ENCODE assay signal across 20 cellular contexts in the genomic region with DNA sequence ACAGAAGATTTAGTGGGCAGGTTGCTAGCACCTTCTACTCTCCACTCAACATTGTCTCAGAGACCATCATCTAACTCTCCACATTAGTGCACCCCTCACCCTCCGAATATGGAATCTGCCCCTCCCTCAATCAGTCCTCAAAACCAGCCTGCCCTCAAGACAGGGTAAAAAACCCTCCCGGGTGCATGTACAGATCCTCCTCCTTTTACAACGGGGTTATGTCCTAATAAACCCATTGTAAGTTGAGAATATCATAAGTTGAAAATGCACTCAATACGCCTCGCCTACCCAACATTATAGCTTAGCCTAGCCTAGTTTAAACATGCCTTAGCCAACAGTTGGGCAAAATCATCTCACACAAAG.
"Had no signal": no experiment of that assay in that cellular context is flagged by ENCODE, and none has a peak within 500 bp of the region (broad histone marks: within the 10 kb centered on the region; RNA-seq: fewer than 3 reads in every experiment).

No MANE protein-coding gene starts in this region.

- H3K4me3 Mint-ChIP-seq: activated B cell treated with CpG ODN at 0.5 μM for 24 hours; activated CD4-positive, alpha-beta T cell treated with anti-CD3 and anti-CD28 coated beads, Interleukin-2, amount 10 ng/mL, durations not matched to agents 24 days and 14 days; activated CD8-positive, alpha-beta T cell treated with anti-CD3 and anti-CD28 coated beads, Interleukin-2, amount 10 ng/mL, durations not matched to agents 7 days and 5 days; activated naive CD8-positive, alpha-beta T cell; brain; memory B cell; natural killer cell treated with Interleukin-12 subunit alpha and Interleukin-12 subunit beta and Interleukin-15 and Interleukin-18, amount 100 ng/mL, for 72 hours; T-helper 2 cell treated with Interferon-gamma antibody and Interleukin-4, amounts not matched to agents 5 μg/mL and 100 μg/mL, for 36 hours had no signal

- H3K9me3 Mint-ChIP-seq: activated B cell treated with CpG ODN at 0.5 μM for 24 hours; activated CD4-positive, alpha-beta T cell treated with anti-CD3 and anti-CD28 coated beads, Interleukin-2, amount 10 ng/mL, durations not matched to agents 24 days and 14 days; T-helper 2 cell treated with Interferon-gamma antibody and Interleukin-4, amounts not matched to agents 5 μg/mL and 100 μg/mL, for 36 hours had no signal

- H3K4me3 ChIP-seq: gastroesophageal sphincter, prostate gland, spleen, stomach, testis, upper lobe of right lung had no signal

- H3K4me1 Mint-ChIP-seq: activated B cell treated with CpG ODN at 0.5 μM for 24 hours; activated CD4-positive, alpha-beta T cell treated with anti-CD3 and anti-CD28 coated beads, Interleukin-2, amount 10 ng/mL, durations not matched to agents 24 days and 14 days had no signal

- DNase-seq: activated B cell treated with CpG ODN at 0.5 μM for 24 hours; activated CD4-positive, alpha-beta T cell treated with anti-CD3 and anti-CD28 coated beads, Interleukin-2, amount 10 ng/mL, durations not matched to agents 24 days and 14 days; activated CD8-positive, alpha-beta memory T cell treated with anti-CD3 and anti-CD28 coated beads, Interleukin-2, amount 50 U/mL, for 4 hours; activated CD8-positive, alpha-beta T cell treated with anti-CD3 and anti-CD28 coated beads, Interleukin-2, amount 10 ng/mL, durations not matched to agents 7 days and 5 days; activated gamma-delta T cell treated with Interleukin-2 at 50 U/mL for 16 hours; activated T-cell treated with anti-CD3 and anti-CD28 coated beads, Interleukin-2, amount 50 U/mL, for 48 hours; central memory CD4-positive, alpha-beta T cell; effector CD8-positive, alpha-beta T cell; occipital lobe; spleen; testis; upper lobe of right lung had no signal

- ATAC-seq: activated CD8-positive, alpha-beta T cell treated with anti-CD3 and anti-CD28 coated beads, Interleukin-2, amount 10 ng/mL, durations not matched to agents 7 days and 5 days had no signal

- H3K27ac Mint-ChIP-seq: activated B cell treated with CpG ODN at 0.5 μM for 24 hours; activated CD4-positive, alpha-beta T cell treated with anti-CD3 and anti-CD28 coated beads, Interleukin-2, amount 10 ng/mL, durations not matched to agents 24 days and 14 days; activated CD8-positive, alpha-beta T cell treated with anti-CD3 and anti-CD28 coated beads, Interleukin-2, amount 10 ng/mL, durations not matched to agents 7 days and 5 days; activated naive CD8-positive, alpha-beta T cell; brain; memory B cell; natural killer cell treated with Interleukin-12 subunit alpha and Interleukin-12 subunit beta and Interleukin-15 and Interleukin-18, amount 100 ng/mL, for 72 hours; T-helper 2 cell treated with Interferon-gamma antibody and Interleukin-4, amounts not matched to agents 5 μg/mL and 100 μg/mL, for 36 hours had no signal

- H3K4me1 ChIP-seq: spleen, testis had no signal

- H3K36me3 ChIP-seq: gastroesophageal sphincter, prostate gland, spleen, stomach, upper lobe of right lung had no signal

- H3K27me3 Mint-ChIP-seq: activated naive CD8-positive, alpha-beta T cell had no signal

- H3K36me3 Mint-ChIP-seq: activated naive CD8-positive, alpha-beta T cell; brain; memory B cell; natural killer cell treated with Interleukin-12 subunit alpha and Interleukin-12 subunit beta and Interleukin-15 and Interleukin-18, amount 100 ng/mL, for 72 hours had no signal

- H3K27me3 ChIP-seq: gastroesophageal sphincter, spleen, stomach, testis, upper lobe of right lung had no signal

- H3K27ac ChIP-seq: prostate gland, testis, upper lobe of right lung had no signal

- H3K9me3 ChIP-seq: gastroesophageal sphincter, prostate gland, spleen, stomach, testis, upper lobe of right lung had no signal
